In genomic region chr11:74701351-74701750, GRCh38 we compare ENCODE assay signal across 1 cellular context.
TF ChIP-seq lines count a peak whose summit lies in the region.

No MANE protein-coding gene starts in this region.

TF ChIP-seq in A549, 52 proteins besides CTCF, POLR2A, EP300 and RAD21 (continued from another document):
- no peak for TF ChIP-seq HES2 (IDR thresholded peaks at IDR 0.05)
- no peak for TF ChIP-seq ZNF302 (CRISPR knock-in tag; IDR thresholded peaks at IDR 0.05)
